In the genomic region with DNA sequence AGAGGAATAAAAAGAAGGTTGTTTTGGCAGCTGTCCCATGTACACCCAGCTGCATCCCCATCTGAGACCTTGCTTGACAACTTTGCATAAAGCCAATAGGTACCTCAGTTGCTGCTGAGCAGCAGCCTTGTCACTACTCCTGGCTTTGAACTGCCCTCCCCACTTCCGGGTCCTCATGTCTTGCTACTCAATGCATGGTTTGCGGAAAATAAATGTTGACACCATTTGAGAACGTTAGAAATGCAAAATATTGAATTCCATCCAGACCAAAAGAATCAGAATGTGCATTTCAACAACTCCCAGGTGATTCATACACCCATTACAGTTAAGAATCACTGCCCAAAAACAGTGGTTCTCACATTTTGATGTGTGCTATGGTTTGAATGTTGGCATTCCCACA, we compare ENCODE assay signal across 24 cellular contexts. TPM values are rescaled to one million over a fixed set of nuclear protein-coding genes. Genes with fewer than 3 reads are reported as not detected.
DNase-seq lines count a peak whose midpoint lies in the region; ATAC-seq and TF ChIP-seq lines count a peak whose summit lies in the region.
"Had no signal": no experiment of that assay in that cellular context is flagged by ENCODE, and none has a peak within 500 bp of the region (broad histone marks: within the 10 kb centered on the region; RNA-seq: fewer than 3 reads in every experiment).

No MANE protein-coding gene starts in this region.

- 0 out of 2 replicates have a peak, but pooled peaks cover 2% of the 10 kb centered on the region for H3F3A ChIP-seq in GM23338 (replicated peaks; ENCODE audit: low read depth)

- H4K20me1 ChIP-seq in GM23338 (replicated peaks; ENCODE audit: insufficient read depth) = no peaks in the 10 kb centered on the region
- H4K20me1 ChIP-seq: BLaER1 had no signal

- H3K4me3 ChIP-seq in GM23338 = no peak overlapping the region; the same call in 1 of the 2 replicates
- H3K4me3 ChIP-seq: BLaER1, SK-N-MC had no signal

- peak overlapping the region; percentile 50 for H3K4me3 Mint-ChIP-seq in GM23338
- no peak overlapping the region for H3K4me3 Mint-ChIP-seq in activated CD4-positive, alpha-beta T cell treated with anti-CD3 and anti-CD28 coated beads, Interleukin-2, amount 10 ng/mL, durations not matched to agents 24 days and 14 days
- H3K4me3 Mint-ChIP-seq: CD4-positive, alpha-beta memory T cell; IgD-negative memory B cell; T-cell had no signal

- H3K79me2 ChIP-seq in GM23338 (replicated peaks; ENCODE audit: insufficient read depth) = no peaks in the 10 kb centered on the region

- peak; percentile 68 for DNase-seq in COR-L47 (lab: John Stamatoyannopoulos, UW)
- DNase-seq in GM23338 (ENCODE audit: low spot score) = no peak
- DNase-seq in NCI-H345 (lab: John Stamatoyannopoulos, UW) = peak; percentile 76
- DNase-seq in activated CD4-positive, alpha-beta T cell treated with anti-CD3 and anti-CD28 coated beads, Interleukin-2, amount 10 ng/mL, durations not matched to agents 24 days and 14 days = no peak
- no peak for DNase-seq in ecto neural progenitor cell (ENCODE audit: low spot score)
- DNase-seq: Calu3; CD4-positive, alpha-beta memory T cell; DND-41; HCEC 1CT; NCI-H1417; NCI-H1930; NCI-H2171 treated with DMSO at 0.1 percent for 48 hours; NCI-H524 treated with DMSO at 0.1 percent for 48 hours; NK-92 treated with Interleukin-12 subunit alpha and Interleukin-12 subunit beta, amount 100 ng/mL, for 24 hours; T-cell had no signal

- H3K27ac Mint-ChIP-seq in GM23338 = no peak overlapping the region
- no peak overlapping the region for H3K27ac Mint-ChIP-seq in activated CD4-positive, alpha-beta T cell treated with anti-CD3 and anti-CD28 coated beads, Interleukin-2, amount 10 ng/mL, durations not matched to agents 24 days and 14 days
- H3K27ac Mint-ChIP-seq: CD4-positive, alpha-beta memory T cell; IgD-negative memory B cell; T-cell had no signal

- no peak for TF ChIP-seq CTCF in GM23338 (conservative IDR thresholded peaks at IDR 0.05; ENCODE audit: low read depth in 2 of 2)
- no peak for TF ChIP-seq CTCF in VCaP (conservative IDR thresholded peaks at IDR 0.05)

- H3K9me2 ChIP-seq in GM23338 (ENCODE audit: insufficient read depth) = 0 out of 2 replicates have a peak, but pooled peaks cover 4% of the 10 kb centered on the region

- H3K4me1 ChIP-seq in GM23338 (ENCODE audit: insufficient read depth) = no peaks in the 10 kb centered on the region; the same call in none of the 2 replicates
- H3K4me1 ChIP-seq: BLaER1 had no signal

- H3K9me3 Mint-ChIP-seq in GM23338 = no peaks in the 10 kb centered on the region
- no peaks in the 10 kb centered on the region for H3K9me3 Mint-ChIP-seq in activated CD4-positive, alpha-beta T cell treated with anti-CD3 and anti-CD28 coated beads, Interleukin-2, amount 10 ng/mL, durations not matched to agents 24 days and 14 days
- H3K9me3 Mint-ChIP-seq: T-cell had no signal

- no peak overlapping the region for H2AFZ ChIP-seq in GM23338

- H3K4me2 ChIP-seq in GM23338 = peak overlapping the region; percentile 71
- H3K4me2 ChIP-seq: BLaER1 had no signal

- no peak for ATAC-seq in GM23338
- no peak for ATAC-seq in GM19035 (IDR thresholded peaks at IDR 0.05; ENCODE audit: unreplicated experiment)
- ATAC-seq in GM19328 (IDR thresholded peaks at IDR 0.05; ENCODE audit: unreplicated experiment) = no peak
- ATAC-seq: Right ventricle myocardium inferior, T-cell had no signal

- H3K4me1 Mint-ChIP-seq in GM23338 = peaks cover 9% of the 10 kb centered on the region; the same call in 2 of the 3 replicates
- peaks cover 6% of the 10 kb centered on the region for H3K4me1 Mint-ChIP-seq in activated CD4-positive, alpha-beta T cell treated with anti-CD3 and anti-CD28 coated beads, Interleukin-2, amount 10 ng/mL, durations not matched to agents 24 days and 14 days

- H3K36me3 ChIP-seq in GM23338 (ENCODE audit: insufficient read depth) = no peaks in the 10 kb centered on the region
- H3K36me3 ChIP-seq: BLaER1 had no signal

- peaks cover 4% of the 10 kb centered on the region for H3K27me3 Mint-ChIP-seq in GM23338 (ENCODE audit: insufficient read depth, low read depth, poor library complexity)
- H3K27me3 Mint-ChIP-seq in activated CD4-positive, alpha-beta T cell treated with anti-CD3 and anti-CD28 coated beads, Interleukin-2, amount 10 ng/mL, durations not matched to agents 24 days and 14 days = peaks cover 50% of the 10 kb centered on the region

- H3K27ac ChIP-seq in GM23338 (ENCODE audit: low read depth) (no peak overlapping the region), VCaP (peak overlapping the region; percentile 74)
- H3K27ac ChIP-seq: BLaER1, SK-N-MC had no signal

- H3K36me3 Mint-ChIP-seq in GM23338 (ENCODE audit: low read depth) = no peaks in the 10 kb centered on the region
- H3K36me3 Mint-ChIP-seq in activated CD4-positive, alpha-beta T cell treated with anti-CD3 and anti-CD28 coated beads, Interleukin-2, amount 10 ng/mL, durations not matched to agents 24 days and 14 days (ENCODE audit: low read depth) = no peaks in the 10 kb centered on the region
- H3K36me3 Mint-ChIP-seq: CD4-positive, alpha-beta memory T cell; IgD-negative memory B cell; T-cell had no signal

- intact Hi-C loops in activated CD4-positive, alpha-beta T cell treated with anti-CD3 and anti-CD28 coated beads, Interleukin-2, amount 10 ng/mL, durations not matched to agents 24 days and 14 days (cut with micrococcal nuclease) = no loop called here

- peaks cover 34% of the 10 kb centered on the region for H3K27me3 ChIP-seq in GM23338 (ENCODE audit: insufficient read depth)
- H3K27me3 ChIP-seq: BLaER1 had no signal

TF ChIP-seq in GM23338, 12 proteins besides CTCF, POLR2A, EP300 and RAD21 (continues in another document):
- no peak for TF ChIP-seq EZH2phosphoT487 (IDR thresholded peaks at IDR 0.05; ENCODE audit: unreplicated experiment)
- no peak for TF ChIP-seq POLR2AphosphoS5 (IDR thresholded peaks at IDR 0.05; ENCODE audit: low read depth)
- no peak for TF ChIP-seq JUNB (IDR thresholded peaks at IDR 0.05; ENCODE audit: unreplicated experiment)

RNA-seq across cellular contexts. Expression of a gene that starts 32.9 kb away (rescaled TPM):
- not detected in 2 replicates for total RNA-seq in GM23338 (2014; rRNA removed; shearing (Covaris generic))
- 0.14 TPM in 1 of 2 replicates, not detected in the other for polyA plus RNA-seq in GM23338 (2016; fragmentation: Nextera tagmentation; extraction: Ambion mirVana)
- total RNA-seq in activated CD4-positive, alpha-beta T cell treated with anti-CD3 and anti-CD28 coated beads, Interleukin-2, amount 10 ng/mL, durations not matched to agents 24 days and 14 days = not detected in 2 replicates
- total RNA-seq: A673; Calu3; CD4-positive, alpha-beta memory T cell; G401; Right ventricle myocardium inferior; T-cell had no signal
- polyA plus RNA-seq: CD4-positive, alpha-beta memory T cell; IgD-negative memory B cell had no signal

RNA-seq across cellular contexts. Expression of a gene that starts 43.0 kb away (rescaled TPM):
- not detected in 2 replicates for total RNA-seq in GM23338 (2014; rRNA removed; shearing (Covaris generic))
- not detected in 2 replicates for polyA plus RNA-seq in GM23338 (2016; fragmentation: Nextera tagmentation; extraction: Ambion mirVana)
- total RNA-seq in activated CD4-positive, alpha-beta T cell treated with anti-CD3 and anti-CD28 coated beads, Interleukin-2, amount 10 ng/mL, durations not matched to agents 24 days and 14 days = not detected in 2 replicates
- total RNA-seq: A673; Calu3; CD4-positive, alpha-beta memory T cell; G401; Right ventricle myocardium inferior; T-cell had no signal
- polyA plus RNA-seq: CD4-positive, alpha-beta memory T cell; IgD-negative memory B cell had no signal

Comparison
In these comparisons a context has a peak if more than half of its experiments do, and no peak if none do; other contexts are left out.
1. DNase-seq: peak in COR-L47 (single experiment) and NCI-H345 (single experiment); none in GM23338 (single experiment), activated CD4-positive, alpha-beta T cell treated with anti-CD3 and anti-CD28 coated beads, Interleukin-2, amount 10 ng/mL, durations not matched to agents 24 days and 14 days (single experiment) and ecto neural progenitor cell (single experiment).